21 cellular contexts compared by ENCODE assay signal in the genomic region with DNA sequence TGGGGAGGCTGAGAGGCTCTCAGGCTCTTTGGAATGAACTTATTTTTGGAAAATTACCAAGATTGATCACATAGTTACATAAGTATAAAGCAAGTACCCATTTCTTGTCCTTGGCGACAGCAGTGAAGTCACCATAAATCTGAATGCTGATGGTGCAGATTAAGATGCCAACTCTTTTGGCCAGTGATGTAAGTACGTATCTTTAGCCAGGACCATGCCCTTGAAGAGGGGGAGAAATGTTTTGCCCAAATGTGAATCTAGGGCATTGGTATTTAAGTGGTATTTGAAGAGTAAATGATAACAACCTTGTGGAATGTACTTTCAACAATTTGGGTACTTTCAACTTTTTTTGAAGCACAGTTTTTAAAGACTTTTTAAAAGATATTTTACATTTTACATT.
A peak's percentile ranks its signal among the peaks of the same experiment; 100 is the strongest.
DNase-seq lines count a peak whose midpoint lies in the region; FAIRE-seq and TF ChIP-seq lines count a peak whose summit lies in the region.
"Had no signal": no experiment of that assay in that cellular context is flagged by ENCODE, and none has a peak within 500 bp of the region (broad histone marks: within the 10 kb centered on the region; RNA-seq: fewer than 3 reads in every experiment).

No MANE protein-coding gene starts in this region.

- H3K27ac ChIP-seq in SK-N-SH (ENCODE audit: low read depth in 2 of 2, low read length in 1 of 2) (peak overlapping the region in 1 of 2 experiments; percentile 7; a peak in 2 of 4 replicates), substantia nigra (ENCODE audit: low read depth, low read length, poor library complexity, severe bottlenecking) (no peak overlapping the region)
- H3K27ac ChIP-seq: C4-2B, HL-60, neutrophil, Peyer's patch, sigmoid colon had no signal

- no peaks in the 10 kb centered on the region for H3K79me2 ChIP-seq in SK-N-SH (ENCODE audit: insufficient read depth)

- no peaks in the 10 kb centered on the region for H3K27me3 ChIP-seq in SK-N-SH (ENCODE audit: insufficient read depth)
- H3K27me3 ChIP-seq: neutrophil, Peyer's patch, sigmoid colon had no signal

- POLR2A ChIA-PET in SK-N-SH (lab: Yijun Ruan, JAX) = no interaction called here

- no peak overlapping the region for H2AFZ ChIP-seq in SK-N-SH (ENCODE audit: low read depth)

- DNase-seq in GM03348 (ENCODE audit: low spot score) = peak; percentile 57
- DNase-seq in SK-N-SH = no peak
- DNase-seq in fibroblast of villous mesenchyme (ENCODE audit: low read depth) = peak; percentile 13
- DNase-seq in urothelium cell line (ENCODE audit: low spot score) = peak; percentile 43
- DNase-seq in substantia nigra (lab: John Stamatoyannopoulos, UW) = no peak
- no peak for DNase-seq in NCI-H446 treated with DMSO at 0.1 percent for 48 hours (lab: John Stamatoyannopoulos, UW)
- DNase-seq in superior temporal gyrus (ENCODE audit: extremely low spot score) = no peak
- DNase-seq: activated CD4-positive, alpha-beta T cell treated with anti-CD3 and anti-CD28 coated beads, Interleukin-2, amount 50 U/mL, for 4 hours; activated T-cell treated with anti-CD3 and anti-CD28 coated beads, Interleukin-2, amount 50 U/mL, for 24 hours; DMS 273 treated with DMSO at 0.1 percent for 48 hours; KBM-7; midbrain; NCI-H1417 treated with DMSO at 0.1 percent for 48 hours; NCI-H2171 treated with DMSO at 0.1 percent for 48 hours; NCI-H82; Peyer's patch; sigmoid colon had no signal

- H3K9ac ChIP-seq in SK-N-SH = no peak overlapping the region

- H3K4me3 ChIP-seq in SK-N-SH (ENCODE audit: low read depth in 2 of 2, low read length in 1 of 2) = no peak overlapping the region
- H3K4me3 ChIP-seq in fibroblast of villous mesenchyme (ENCODE audit: low read depth, low read length) = no peak overlapping the region
- H3K4me3 ChIP-seq: Peyer's patch, sigmoid colon had no signal

- WGBS in SK-N-SH (ENCODE audit: low lambda C conversion rate) = 53% methylated on average over 2 of the region's 2 CpGs

- H3K4me2 ChIP-seq in SK-N-SH = 0 out of 2 replicates have a peak overlapping the region, but pooled peaks have one; percentile 3

- H4K20me1 ChIP-seq in SK-N-SH (ENCODE audit: insufficient read depth) = no peaks in the 10 kb centered on the region

- no peak for FAIRE-seq in urothelium cell line (lab: Jason Lieb, UNC)
- FAIRE-seq: H1 had no signal

- no peak for TF ChIP-seq CTCF in SK-N-SH (IDR thresholded peaks at IDR 0.05)
- no peak for TF ChIP-seq CTCF in fibroblast of villous mesenchyme (IDR thresholded peaks at IDR 0.05; ENCODE audit: insufficient read depth, low read depth, low read length)

- peaks cover 6% of the 10 kb centered on the region for H3F3A ChIP-seq in SK-N-SH (replicated peaks; ENCODE audit: insufficient read depth)

- peaks cover 0 to 13% of the 10 kb centered on the region in 2 experiments; a peak in 1 of 4 replicates for H3K4me1 ChIP-seq in SK-N-SH (ENCODE audit: control insufficient read depth in 1 of 2, insufficient read depth in 2 of 2, low read depth in 1 of 2, low read length in 1 of 2)
- H3K4me1 ChIP-seq: Peyer's patch had no signal

- TF ChIP-seq EP300 in SK-N-SH (IDR thresholded peaks at IDR 0.05; ENCODE audit: borderline replicate concordance in 1 of 2, low read depth in 1 of 2, low read length in 1 of 2) = 0 out of 4 replicates have a peak, but pooled peaks of 1 of the 2 experiments have one; percentile 27

- H3K9me2 ChIP-seq in SK-N-SH = no peaks in the 10 kb centered on the region

- no peaks in the 10 kb centered on the region for H3K36me3 ChIP-seq in SK-N-SH (replicated peaks in 1 of 2; ENCODE audit: control insufficient read depth in 1 of 2, insufficient read depth in 2 of 2, low read length in 1 of 2)
- H3K36me3 ChIP-seq: neutrophil, Peyer's patch, sigmoid colon had no signal

- no peak for TF ChIP-seq RAD21 in SK-N-SH (IDR thresholded peaks at IDR 0.05; ENCODE audit: low read length)

- no peaks in the 10 kb centered on the region for H3K9me3 ChIP-seq in SK-N-SH
- H3K9me3 ChIP-seq: neutrophil, Peyer's patch, sigmoid colon had no signal

- CTCF ChIA-PET in SK-N-SH (lab: Yijun Ruan, JAX) = no interaction called here

TF ChIP-seq in SK-N-SH, 30 proteins besides CTCF, POLR2A, EP300 and RAD21:
- TF ChIP-seq JUND (IDR thresholded peaks at IDR 0.05) = peak; percentile 31
- peak; percentile 67; the same call in 1 of the 2 replicates for TF ChIP-seq MEF2A (IDR thresholded peaks at IDR 0.05; ENCODE audit: borderline replicate concordance, low read depth)
- TF ChIP-seq TEAD4 (IDR thresholded peaks at IDR 0.05; ENCODE audit: borderline replicate concordance, insufficient read depth) = peak; percentile 35; the same call in 1 of the 2 replicates
- TF ChIP-seq, protein P1, sequence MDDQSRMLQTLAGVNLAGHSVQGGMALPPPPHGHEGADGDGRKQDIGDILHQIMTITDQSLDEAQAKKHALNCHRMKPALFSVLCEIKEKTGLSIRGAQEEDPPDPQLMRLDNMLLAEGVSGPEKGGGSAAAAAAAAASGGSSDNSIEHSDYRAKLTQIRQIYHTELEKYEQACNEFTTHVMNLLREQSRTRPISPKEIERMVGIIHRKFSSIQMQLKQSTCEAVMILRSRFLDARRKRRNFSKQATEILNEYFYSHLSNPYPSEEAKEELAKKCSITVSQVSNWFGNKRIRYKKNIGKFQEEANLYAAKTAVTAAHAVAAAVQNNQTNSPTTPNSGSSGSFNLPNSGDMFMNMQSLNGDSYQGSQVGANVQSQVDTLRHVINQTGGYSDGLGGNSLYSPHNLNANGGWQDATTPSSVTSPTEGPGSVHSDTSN (IDR thresholded peaks at IDR 0.05) = peak; percentile 65
- TF ChIP-seq NFIC (IDR thresholded peaks at IDR 0.05; ENCODE audit: borderline replicate concordance) = peak; percentile 55
- no peak for TF ChIP-seq SMC3 (IDR thresholded peaks at IDR 0.05; ENCODE audit: low read depth, low read length)
- 0 out of 2 replicates have a peak, but pooled peaks have one; percentile 26 for TF ChIP-seq RXRA (IDR thresholded peaks at IDR 0.05; ENCODE audit: borderline replicate concordance, low read depth)
- TF ChIP-seq TCF12 (IDR thresholded peaks at IDR 0.05) = peak; percentile 60
- TF ChIP-seq FOXJ3 (CRISPR knock-in tag; IDR thresholded peaks at IDR 0.05) = no peak
TF ChIP-seq in SK-N-SH: peak in this region for 7.

Comparison
In these comparisons a context has a peak if more than half of its experiments do, and no peak if none do; other contexts are left out.
1. DNase-seq: peak in GM03348 (single experiment), fibroblast of villous mesenchyme (single experiment) and urothelium cell line (single experiment); none in SK-N-SH (single experiment), substantia nigra (0 of 49), NCI-H446 treated with DMSO at 0.1 percent for 48 hours (single experiment) and superior temporal gyrus (single experiment).